In the genomic region with DNA sequence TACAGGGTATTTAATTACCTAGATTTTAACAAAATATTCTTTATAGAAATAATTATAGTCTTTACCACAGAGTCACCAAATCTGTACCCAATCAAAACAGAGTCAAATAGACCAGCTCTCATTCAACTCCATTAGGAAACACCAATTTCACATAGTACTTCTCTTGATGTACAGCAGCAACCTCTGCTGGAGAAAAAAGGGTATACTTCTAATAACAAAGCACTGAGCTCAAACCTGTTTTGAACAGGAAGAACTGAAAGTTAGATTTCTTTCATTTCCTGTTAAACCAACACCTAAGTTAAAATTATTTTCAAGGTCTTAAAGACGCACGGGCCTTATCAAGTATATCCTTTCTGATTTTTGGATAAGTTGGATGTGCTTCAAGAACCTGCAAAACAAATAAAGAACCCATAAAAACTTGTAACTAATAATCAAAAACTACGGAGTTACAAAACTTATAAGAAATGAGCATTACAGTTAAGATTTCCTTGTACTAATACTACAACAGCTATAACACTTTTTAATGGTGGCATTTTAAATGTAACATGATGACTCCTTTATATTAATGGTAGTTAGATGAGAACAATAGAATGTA, we compare ENCODE assay signal across 9 cellular contexts.
A peak's percentile ranks its signal among the peaks of the same experiment; 100 is the strongest.
DNase-seq lines count a peak whose midpoint lies in the region; ATAC-seq and TF ChIP-seq lines count a peak whose summit lies in the region.
"Had no signal": no experiment of that assay in that cellular context is flagged by ENCODE, and none has a peak within 500 bp of the region (broad histone marks: within the 10 kb centered on the region; RNA-seq: fewer than 3 reads in every experiment).

No MANE protein-coding gene starts in this region.

- H3K4me3 ChIP-seq in gastroesophageal sphincter (no peak overlapping the region), prostate gland (no peak overlapping the region)

- no peak overlapping the region for H3K4me3 Mint-ChIP-seq in WTC11
- H3K4me3 Mint-ChIP-seq: stimulated activated naive CD8-positive, alpha-beta T cell treated with anti-CD3 and anti-CD28 coated beads, Interleukin-15, Interleukin-2, amounts not matched to agents 100 ng/mL and 50 ng/mL, for 24 hours had no signal

- WGBS in gastroesophageal sphincter (ENCODE audit: low coverage in 1 of 2), 2 donors = 41 to 72% methylated on average over 3 of the region's 3 CpGs
- WGBS in prostate gland = 10% methylated on average over 3 of the region's 3 CpGs

- POLR2A ChIA-PET in WTC11 (lab: Charles Lee) = interaction anchor here (0.6 to 1.4 kb wide), 3 partner anchors 78 to 96 kb away, joined by 3 to 4 read pairs (median 3); a partner anchor contains a TSS

- TF ChIP-seq EP300 in gastroesophageal sphincter (IDR thresholded peaks at IDR 0.05) = no peak

- H3K9me3 ChIP-seq in gastroesophageal sphincter (no peaks in the 10 kb centered on the region), prostate gland (no peaks in the 10 kb centered on the region)

- H3K27me3 ChIP-seq in gastroesophageal sphincter (no peaks in the 10 kb centered on the region), prostate gland (replicated peaks; ENCODE audit: insufficient read depth) (no peaks in the 10 kb centered on the region)

- TF ChIP-seq CTCF in WTC11 (IDR thresholded peaks at IDR 0.05) (no peak), gastroesophageal sphincter (IDR thresholded peaks at IDR 0.05) (peak; percentile 30 to 60 (median 51)), prostate gland (IDR thresholded peaks at IDR 0.05) (peak; percentile 32 to 88 (median 72))

- H3K27ac ChIP-seq in gastroesophageal sphincter = no peak overlapping the region
- no peak overlapping the region for H3K27ac ChIP-seq in prostate gland

- H3K36me3 ChIP-seq in gastroesophageal sphincter (peaks cover 0 to 69% of the 10 kb centered on the region in 2 donors), prostate gland (no peaks in the 10 kb centered on the region)

- H3K27ac Mint-ChIP-seq in WTC11 = no peak overlapping the region; the same call in 1 of the 2 replicates
- H3K27ac Mint-ChIP-seq: stimulated activated naive CD8-positive, alpha-beta T cell treated with anti-CD3 and anti-CD28 coated beads, Interleukin-15, Interleukin-2, amounts not matched to agents 100 ng/mL and 50 ng/mL, for 24 hours had no signal

- H3K36me3 Mint-ChIP-seq in WTC11 = no peaks in the 10 kb centered on the region; the same call in 1 of the 2 replicates

- H3K27me3 Mint-ChIP-seq in WTC11 (ENCODE audit: low read depth) = no peaks in the 10 kb centered on the region
- H3K27me3 Mint-ChIP-seq: stimulated activated naive CD8-positive, alpha-beta T cell treated with anti-CD3 and anti-CD28 coated beads, Interleukin-15, Interleukin-2, amounts not matched to agents 100 ng/mL and 50 ng/mL, for 24 hours had no signal

- intact Hi-C loops in prostate gland (cut with DNase I) = loop anchor here (5.0 kb wide), 2 partner anchors 182 to 472 kb away; no protein-coding TSS in a partner anchor

- DNase-seq in DMS153 (lab: John Stamatoyannopoulos, UW) (peak; percentile 78), NCI-H2196 treated with DMSO at 0.1 percent for 48 hours (lab: John Stamatoyannopoulos, UW; ENCODE audit: unreplicated experiment) (peak; percentile 64), WTC11 (ENCODE audit: low spot score) (no peak), prostate gland (ENCODE audit: low spot score) (peak; percentile 27)
- no peak for DNase-seq in activated effector memory CD4-positive, alpha-beta T cell treated with Interleukin-2 at 50 U/mL for 16 hours

- ATAC-seq in GM19351 (IDR thresholded peaks at IDR 0.05; ENCODE audit: unreplicated experiment) = peak; percentile 90
- peak; percentile 97 for ATAC-seq in HG03175 (IDR thresholded peaks at IDR 0.05; ENCODE audit: unreplicated experiment)
- ATAC-seq in WTC11 = peak; percentile 95
- ATAC-seq in gastroesophageal sphincter = no peak

- H3K9me3 Mint-ChIP-seq in WTC11 = no peaks in the 10 kb centered on the region
- H3K9me3 Mint-ChIP-seq: stimulated activated naive CD8-positive, alpha-beta T cell treated with anti-CD3 and anti-CD28 coated beads, Interleukin-15, Interleukin-2, amounts not matched to agents 100 ng/mL and 50 ng/mL, for 24 hours had no signal

- H3K4me1 ChIP-seq in gastroesophageal sphincter = no peaks in the 10 kb centered on the region
- H3K4me1 ChIP-seq in prostate gland (replicated peaks) = no peaks in the 10 kb centered on the region

- TF ChIP-seq POLR2A in gastroesophageal sphincter (IDR thresholded peaks at IDR 0.05) = no peak
- TF ChIP-seq POLR2A in prostate gland (IDR thresholded peaks at IDR 0.05) = no peak

- H3K4me1 Mint-ChIP-seq in WTC11 = peaks cover 6% of the 10 kb centered on the region; the same call in 1 of the 2 replicates

- CTCF ChIA-PET in WTC11 (lab: Charles Lee) = interaction anchor here (0.5 to 1.9 kb wide), 78 partner anchors 8 to 881 kb away, joined by 3 to 44 read pairs (median 4); a partner anchor contains a TSS

TF ChIP-seq in WTC11, 78 proteins besides CTCF, POLR2A, EP300 and RAD21:
- TF ChIP-seq, protein P1, sequence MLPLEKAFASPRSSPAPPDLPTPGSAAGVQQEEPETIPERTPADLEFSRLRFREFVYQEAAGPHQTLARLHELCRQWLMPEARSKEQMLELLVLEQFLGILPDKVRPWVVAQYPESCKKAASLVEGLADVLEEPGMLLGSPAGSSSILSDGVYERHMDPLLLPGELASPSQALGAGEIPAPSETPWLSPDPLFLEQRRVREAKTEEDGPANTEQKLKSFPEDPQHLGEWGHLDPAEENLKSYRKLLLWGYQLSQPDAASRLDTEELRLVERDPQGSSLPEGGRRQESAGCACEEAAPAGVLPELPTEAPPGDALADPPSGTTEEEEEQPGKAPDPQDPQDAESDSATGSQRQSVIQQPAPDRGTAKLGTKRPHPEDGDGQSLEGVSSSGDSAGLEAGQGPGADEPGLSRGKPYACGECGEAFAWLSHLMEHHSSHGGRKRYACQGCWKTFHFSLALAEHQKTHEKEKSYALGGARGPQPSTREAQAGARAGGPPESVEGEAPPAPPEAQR (CRISPR knock-in tag; IDR thresholded peaks at IDR 0.05) = no peak
- TF ChIP-seq TEAD4 (CRISPR knock-in tag; IDR thresholded peaks at IDR 0.05) (no peak), SOX15 (CRISPR knock-in tag; IDR thresholded peaks at IDR 0.05) (no peak)

Comparison
In these comparisons a context has a peak if more than half of its experiments do, and no peak if none do; other contexts are left out.
1. DNase-seq: peak in DMS153 (single experiment), NCI-H2196 treated with DMSO at 0.1 percent for 48 hours (single experiment) and prostate gland (single experiment); none in WTC11 (single experiment) and activated effector memory CD4-positive, alpha-beta T cell treated with Interleukin-2 at 50 U/mL for 16 hours (single experiment).